In genomic region chr12:56248711-56249110, GRCh38 we compare ENCODE assay signal across 32 cellular contexts. TPM values are rescaled to one million over a fixed set of nuclear protein-coding genes. Genes with fewer than 3 reads are reported as not detected.
"Had no signal": no experiment of that assay in that cellular context is flagged by ENCODE, and none has a peak within 500 bp of the region (broad histone marks: within the 10 kb centered on the region; RNA-seq: fewer than 3 reads in every experiment).

No MANE protein-coding gene starts in this region.

- H3K4me2 ChIP-seq: hepatocyte had no signal

- H3K9me3 Mint-ChIP-seq: activated CD4-positive, alpha-beta memory T cell treated with anti-CD3 and anti-CD28 coated beads for 36 hours; activated CD4-positive, alpha-beta T cell treated with anti-CD3 and anti-CD28 coated beads, Interleukin-2, amount 10 ng/mL, durations not matched to agents 24 days and 14 days; activated naive CD4-positive, alpha-beta T cell treated with anti-CD3 and anti-CD28 coated beads, Interleukin-2, amount 50 U/mL, for 24 hours; activated T-helper 17 cell treated with anti-CD3 and anti-CD28 coated beads, Interleukin-2, amount 50 U/mL, for 72 hours; effector memory CD8-positive, alpha-beta T cell; natural killer cell had no signal

- H3K27me3 ChIP-seq: ascending aorta, brain microvascular endothelial cell, gastrocnemius medialis, hepatocyte, right lobe of liver, stomach, thyroid gland, upper lobe of left lung had no signal

- H3K36me3 Mint-ChIP-seq: natural killer cell had no signal

- H3K4me3 Mint-ChIP-seq: activated CD4-positive, alpha-beta memory T cell treated with anti-CD3 and anti-CD28 coated beads for 36 hours; activated CD4-positive, alpha-beta T cell treated with anti-CD3 and anti-CD28 coated beads, Interleukin-2, amount 10 ng/mL, durations not matched to agents 24 days and 14 days; activated naive CD4-positive, alpha-beta T cell treated with anti-CD3 and anti-CD28 coated beads, Interleukin-2, amount 50 U/mL, for 24 hours; activated T-helper 17 cell treated with anti-CD3 and anti-CD28 coated beads, Interleukin-2, amount 50 U/mL, for 72 hours; effector memory CD8-positive, alpha-beta T cell; natural killer cell had no signal

- H3K27ac Mint-ChIP-seq: activated CD4-positive, alpha-beta memory T cell treated with anti-CD3 and anti-CD28 coated beads for 36 hours; activated CD4-positive, alpha-beta T cell treated with anti-CD3 and anti-CD28 coated beads, Interleukin-2, amount 10 ng/mL, durations not matched to agents 24 days and 14 days; activated naive CD4-positive, alpha-beta T cell treated with anti-CD3 and anti-CD28 coated beads, Interleukin-2, amount 50 U/mL, for 24 hours; activated T-helper 17 cell treated with anti-CD3 and anti-CD28 coated beads, Interleukin-2, amount 50 U/mL, for 72 hours; effector memory CD8-positive, alpha-beta T cell; natural killer cell had no signal

- H3K4me1 ChIP-seq: ascending aorta, gastrocnemius medialis, right lobe of liver, stomach, thyroid gland, upper lobe of left lung had no signal

- DNase-seq: activated CD4-positive, alpha-beta memory T cell treated with anti-CD3 and anti-CD28 coated beads for 36 hours; activated CD4-positive, alpha-beta T cell treated with anti-CD3 and anti-CD28 coated beads, Interleukin-2, amount 10 ng/mL, durations not matched to agents 24 days and 14 days; activated CD4-positive, CD25-positive, alpha-beta regulatory T cell treated with anti-CD3 and anti-CD28 coated beads, Interleukin-2, amount 50 U/mL, for 72 hours; activated CD8-positive, alpha-beta memory T cell treated with anti-CD3 and anti-CD28 coated beads, Interleukin-2, amount 50 U/mL, for 4 hours; activated gamma-delta T cell treated with Interleukin-2 at 50 U/mL for 16 hours; activated T-cell treated with anti-CD3 and anti-CD28 coated beads, Interleukin-2, amount 50 U/mL, for 1 hour; brain microvascular endothelial cell; cortex of kidney; effector memory CD8-positive, alpha-beta T cell; erythroblast; gastrocnemius medialis; islet precursor cell; left cardiac atrium; left ventricle myocardium superior; midbrain; natural killer cell; stimulated activated CD4-positive, alpha-beta T cell treated with anti-CD3 and anti-CD28 coated beads, Interleukin-12 subunit alpha, Interleukin-12 subunit beta, amount 100 ng/mL, for 4 hours; stimulated activated CD4-positive, alpha-beta T cell treated with anti-CD3 and anti-CD28 coated beads, Interleukin-4, amount 100 ng/mL, for 1 hour; stomach; T-helper 2 cell; thyroid gland; upper lobe of left lung had no signal

- H3K4me3 ChIP-seq: ascending aorta, gastrocnemius medialis, hepatocyte, right lobe of liver, skin epidermis, stomach, thyroid gland, upper lobe of left lung had no signal

- H2AFZ ChIP-seq: hepatocyte had no signal

- H3K27ac ChIP-seq: ascending aorta, brain microvascular endothelial cell, gastrocnemius medialis, hepatocyte, right lobe of liver, skin epidermis, stomach, thyroid gland, upper lobe of left lung had no signal

- ATAC-seq: activated T-helper 17 cell treated with anti-CD3 and anti-CD28 coated beads, Interleukin-2, amount 50 U/mL, for 72 hours; effector memory CD8-positive, alpha-beta T cell; gastrocnemius medialis; left cardiac atrium; left ventricle myocardium superior; natural killer cell; right lobe of liver had no signal

- H3K27me3 Mint-ChIP-seq: activated CD4-positive, alpha-beta memory T cell treated with anti-CD3 and anti-CD28 coated beads for 36 hours; activated CD4-positive, alpha-beta T cell treated with anti-CD3 and anti-CD28 coated beads, Interleukin-2, amount 10 ng/mL, durations not matched to agents 24 days and 14 days; activated naive CD4-positive, alpha-beta T cell treated with anti-CD3 and anti-CD28 coated beads, Interleukin-2, amount 50 U/mL, for 24 hours; activated T-helper 17 cell treated with anti-CD3 and anti-CD28 coated beads, Interleukin-2, amount 50 U/mL, for 72 hours; effector memory CD8-positive, alpha-beta T cell had no signal

- H3K9me3 ChIP-seq: ascending aorta, gastrocnemius medialis, right lobe of liver, stomach, thyroid gland, upper lobe of left lung had no signal

- H3K4me1 Mint-ChIP-seq: activated CD4-positive, alpha-beta T cell treated with anti-CD3 and anti-CD28 coated beads, Interleukin-2, amount 10 ng/mL, durations not matched to agents 24 days and 14 days; activated naive CD4-positive, alpha-beta T cell treated with anti-CD3 and anti-CD28 coated beads, Interleukin-2, amount 50 U/mL, for 24 hours; activated T-helper 17 cell treated with anti-CD3 and anti-CD28 coated beads, Interleukin-2, amount 50 U/mL, for 72 hours had no signal

RNA-seq across cellular contexts. Expression of gene SLC39A5, which starts 18.9 kb away (rescaled TPM):
- total RNA-seq: ascending aorta, cardiac septum, left cardiac atrium, left ventricle myocardium superior, lung microvascular endothelial cell, osteocyte, posterior vena cava, thyroid gland had no signal
